ENCODE assay signal across 11 cellular contexts in genomic region chr10:29948971-29949370, GRCh38.
A peak's percentile ranks its signal among the peaks of the same experiment; 100 is the strongest.
DNase-seq lines count a peak whose midpoint lies in the region; ATAC-seq, FAIRE-seq and TF ChIP-seq lines count a peak whose summit lies in the region.
"Had no signal": no experiment of that assay in that cellular context is flagged by ENCODE, and none has a peak within 500 bp of the region (broad histone marks: within the 10 kb centered on the region; RNA-seq: fewer than 3 reads in every experiment).

No MANE protein-coding gene starts in this region.

- H3K79me2 ChIP-seq in keratinocyte (ENCODE audit: control insufficient read depth, insufficient read depth, low read length) = no peaks in the 10 kb centered on the region

- no peaks in the 10 kb centered on the region for H3K27me3 Mint-ChIP-seq in T-helper 2 cell treated with Interferon-gamma antibody and Interleukin-4, amounts not matched to agents 5 μg/mL and 100 μg/mL, for 36 hours (ENCODE audit: low read depth)

- H3K27me3 ChIP-seq in cardiac muscle cell (no peaks in the 10 kb centered on the region), keratinocyte (ENCODE audit: control insufficient read depth, extremely low read depth, insufficient read depth, low read length) (no peaks in the 10 kb centered on the region), tibial artery (no peaks in the 10 kb centered on the region)
- H3K27me3 ChIP-seq: BLaER1 treated with 17β-estradiol and CSF1 and Interleukin-3, amounts not matched to agents 10 nM and 100 nM had no signal

- intact Hi-C loops in cardiac septum (cut with DNase I) (no loop called here), tibial artery (cut with DNase I; ENCODE audit: low total_unique reads) (loop anchor here (10.0 kb wide), 2 partner anchors 54 to 144 kb away; no protein-coding TSS in a partner anchor)

- dilution Hi-C loops in keratinocyte (cut with MboI; ENCODE audit: extremely low pct_ligation_motif_present, low sequenced_read_pairs) = no loop called here

- H3K36me3 ChIP-seq in cardiac muscle cell (no peaks in the 10 kb centered on the region), keratinocyte (ENCODE audit: control insufficient read depth in 2 of 2, extremely low read depth in 1 of 2, insufficient read depth in 2 of 2, low read length in 2 of 2) (no peaks in the 10 kb centered on the region), tibial artery (no peaks in the 10 kb centered on the region)
- H3K36me3 ChIP-seq: BLaER1 treated with 17β-estradiol and CSF1 and Interleukin-3, amounts not matched to agents 10 nM and 100 nM had no signal

- H3K9me1 ChIP-seq in keratinocyte (ENCODE audit: control insufficient read depth, extremely low read depth, insufficient read depth, low read length) = no peaks in the 10 kb centered on the region

- peak overlapping the region; percentile 46 for H3K27ac ChIP-seq in cardiac muscle cell
- H3K27ac ChIP-seq in keratinocyte (ENCODE audit: control insufficient read depth, insufficient read depth, low read length) = peak overlapping the region; percentile 98
- peak overlapping the region; percentile 82 to 87 for H3K27ac ChIP-seq in tibial artery
- H3K27ac ChIP-seq: BLaER1 treated with 17β-estradiol and CSF1 and Interleukin-3, amounts not matched to agents 10 nM and 100 nM had no signal

- H3K4me2 ChIP-seq in keratinocyte (ENCODE audit: control insufficient read depth, extremely low read depth, insufficient read depth, low read depth, low read length) = peak overlapping the region; percentile 86

- no peaks in the 10 kb centered on the region for H3K9me3 ChIP-seq in cardiac muscle cell (ENCODE audit: low read depth)
- H3K9me3 ChIP-seq in keratinocyte (ENCODE audit: control insufficient read depth, low read depth, low read length) = no peaks in the 10 kb centered on the region
- H3K9me3 ChIP-seq in tibial artery = no peaks in the 10 kb centered on the region
- H3K9me3 ChIP-seq: BLaER1 treated with 17β-estradiol and CSF1 and Interleukin-3, amounts not matched to agents 10 nM and 100 nM had no signal

- no peaks in the 10 kb centered on the region for H3K36me3 Mint-ChIP-seq in T-helper 2 cell treated with Interferon-gamma antibody and Interleukin-4, amounts not matched to agents 5 μg/mL and 100 μg/mL, for 36 hours (ENCODE audit: low read depth)

- peak in 1 of 2 donors; percentile 42 for DNase-seq in cardiac muscle cell (ENCODE audit: low read depth in 1 of 2, low spot score in 1 of 2)
- no peak for DNase-seq in cardiac septum (ENCODE audit: low spot score)
- DNase-seq in T-helper 2 cell treated with Interferon-gamma antibody and Interleukin-4, amounts not matched to agents 5 μg/mL and 100 μg/mL, for 36 hours (ENCODE audit: low spot score) = no peak
- peak; percentile 50 for DNase-seq in keratinocyte (ENCODE audit: low read depth, low spot score)
- no peak for DNase-seq in tibial artery
- no peak for DNase-seq in ecto neural progenitor cell (ENCODE audit: low spot score)
- DNase-seq: activated gamma-delta T cell treated with Interleukin-2 at 50 U/mL for 16 hours; stimulated activated naive CD4-positive, alpha-beta T cell had no signal

- H3K9ac ChIP-seq in keratinocyte (ENCODE audit: control insufficient read depth, extremely low read depth, insufficient read depth, low read length) = peak overlapping the region; percentile 80
- H3K9ac ChIP-seq: BLaER1 treated with 17β-estradiol and CSF1 and Interleukin-3, amounts not matched to agents 10 nM and 100 nM had no signal

- H3K4me3 Mint-ChIP-seq in T-helper 2 cell treated with Interferon-gamma antibody and Interleukin-4, amounts not matched to agents 5 μg/mL and 100 μg/mL, for 36 hours = no peak overlapping the region

- peaks cover 15% of the 10 kb centered on the region for H3K4me1 Mint-ChIP-seq in T-helper 2 cell treated with Interferon-gamma antibody and Interleukin-4, amounts not matched to agents 5 μg/mL and 100 μg/mL, for 36 hours (ENCODE audit: low read depth)

- H3K4me3 ChIP-seq in cardiac muscle cell = no peak overlapping the region
- peak overlapping the region in 2 of 3 experiments; percentile 41 to 51 for H3K4me3 ChIP-seq in keratinocyte (ENCODE audit: control insufficient read depth in 2 of 3, extremely low read depth in 1 of 3, insufficient read depth in 2 of 3, low read depth in 1 of 3, low read length in 3 of 3)
- no peak overlapping the region for H3K4me3 ChIP-seq in tibial artery
- H3K4me3 ChIP-seq: BLaER1 treated with 17β-estradiol and CSF1 and Interleukin-3, amounts not matched to agents 10 nM and 100 nM had no signal

- FAIRE-seq in keratinocyte (lab: Jason Lieb, UNC) = peak; percentile 93

- no peak for TF ChIP-seq CTCF in cardiac muscle cell (IDR thresholded peaks at IDR 0.05; ENCODE audit: low read depth, low read length)
- TF ChIP-seq CTCF in keratinocyte (optimal IDR thresholded peaks at IDR 0.05 in 1 of 3, IDR thresholded peaks at IDR 0.05 in 1 of 3, conservative IDR thresholded peaks at IDR 0.05 in 1 of 3; ENCODE audit: extremely low read depth in 1 of 3, insufficient read depth in 2 of 3, low read length in 3 of 3) = no peak
- no peak for TF ChIP-seq CTCF in tibial artery (IDR thresholded peaks at IDR 0.05)

- peak overlapping the region; percentile 49 for H3K27ac Mint-ChIP-seq in T-helper 2 cell treated with Interferon-gamma antibody and Interleukin-4, amounts not matched to agents 5 μg/mL and 100 μg/mL, for 36 hours

- no peaks in the 10 kb centered on the region for H3K9me3 Mint-ChIP-seq in T-helper 2 cell treated with Interferon-gamma antibody and Interleukin-4, amounts not matched to agents 5 μg/mL and 100 μg/mL, for 36 hours

- H4K20me1 ChIP-seq in keratinocyte (ENCODE audit: control insufficient read depth, extremely low read depth, insufficient read depth, low read length) = no peaks in the 10 kb centered on the region
- H4K20me1 ChIP-seq: BLaER1 treated with 17β-estradiol and CSF1 and Interleukin-3, amounts not matched to agents 10 nM and 100 nM had no signal

- H3K4me1 ChIP-seq in cardiac muscle cell (ENCODE audit: low read depth) (no peaks in the 10 kb centered on the region), keratinocyte (ENCODE audit: control insufficient read depth, extremely low read depth, insufficient read depth, low read length) (peaks cover 60% of the 10 kb centered on the region), tibial artery (peaks cover 0 to 64% (median 50%) of the 10 kb centered on the region in 4 donors)

- no peak for ATAC-seq in GM21528 (IDR thresholded peaks at IDR 0.05; ENCODE audit: low FRiP score, unreplicated experiment)
- no peak for ATAC-seq in HG03175 (IDR thresholded peaks at IDR 0.05; ENCODE audit: unreplicated experiment)

- no peak overlapping the region for H2AFZ ChIP-seq in keratinocyte (ENCODE audit: control insufficient read depth, low read length)

Comparison
In these comparisons a context has a peak if more than half of its experiments do, and no peak if none do; other contexts are left out.
1. H3K27ac ChIP-seq: peak in every context shown above with its lines; median percentile 98 in keratinocyte; 84 in tibial artery; 46 in cardiac muscle cell.
2. H3K4me3 ChIP-seq: peak in keratinocyte (2 of 3); none in cardiac muscle cell (single experiment) and tibial artery (0 of 2).